9 cellular contexts compared by ENCODE assay signal in genomic region chr2:159960413-159960812, GRCh38. TPM values are rescaled to one million over a fixed set of nuclear protein-coding genes. Genes with fewer than 3 reads are reported as not detected.
DNase-seq lines count a peak whose midpoint lies in the region; ATAC-seq, FAIRE-seq and TF ChIP-seq lines count a peak whose summit lies in the region.
"Had no signal": no experiment of that assay in that cellular context is flagged by ENCODE, and none has a peak within 500 bp of the region (broad histone marks: within the 10 kb centered on the region; RNA-seq: fewer than 3 reads in every experiment).

No MANE protein-coding gene starts in this region.

- no peaks in the 10 kb centered on the region for H4K20me1 ChIP-seq in astrocyte (ENCODE audit: insufficient read depth, low read length)

- no peaks in the 10 kb centered on the region for H3K27me3 ChIP-seq in astrocyte (ENCODE audit: insufficient read depth, low read length)

- TF ChIP-seq CTCF in astrocyte (IDR thresholded peaks at IDR 0.05; ENCODE audit: insufficient read depth, low read depth, low read length) = no peak
- TF ChIP-seq CTCF in D721Med (IDR thresholded peaks at IDR 0.05; ENCODE audit: insufficient read depth, missing control alignments) = no peak

- intact Hi-C loops in sciatic nerve (cut with DNase I) = no loop called here

- no peaks in the 10 kb centered on the region for H3K36me3 Mint-ChIP-seq in activated CD8-positive, alpha-beta memory T cell treated with anti-CD3 and anti-CD28 coated beads, Interleukin-2, amount 10 ng/mL, durations not matched to agents 7 days and 5 days
- peaks cover 18% of the 10 kb centered on the region for H3K36me3 Mint-ChIP-seq in astrocyte (ENCODE audit: low read depth, unreplicated experiment)

- ATAC-seq in activated CD8-positive, alpha-beta memory T cell treated with anti-CD3 and anti-CD28 coated beads, Interleukin-2, amount 10 ng/mL, durations not matched to agents 7 days and 5 days = peak; percentile 39
- ATAC-seq in HG03060 (IDR thresholded peaks at IDR 0.05; ENCODE audit: low read depth, unreplicated experiment) (peak; percentile 46), sciatic nerve (peak; percentile 58), HG03135 (IDR thresholded peaks at IDR 0.05; ENCODE audit: unreplicated experiment) (no peak)

- peak overlapping the region; percentile 40 for H3K27ac ChIP-seq in astrocyte (ENCODE audit: low read depth, low read length)

- no peaks in the 10 kb centered on the region for H3K79me2 ChIP-seq in astrocyte (ENCODE audit: insufficient read depth, low read length)

- peaks cover 18% of the 10 kb centered on the region for H3K4me1 ChIP-seq in astrocyte (ENCODE audit: insufficient read depth, low read length)

- H3K27ac Mint-ChIP-seq in activated CD8-positive, alpha-beta memory T cell treated with anti-CD3 and anti-CD28 coated beads, Interleukin-2, amount 10 ng/mL, durations not matched to agents 7 days and 5 days = no peak overlapping the region
- H3K27ac Mint-ChIP-seq in astrocyte (ENCODE audit: unreplicated experiment) = peak overlapping the region; percentile 48

- CTCF ChIA-PET in activated CD8-positive, alpha-beta memory T cell treated with anti-CD3 and anti-CD28 coated beads, Interleukin-2, amount 10 ng/mL, durations not matched to agents 7 days and 5 days (lab: Charles Lee) = no interaction called here

- H3K9ac ChIP-seq in astrocyte (ENCODE audit: low read length) = peak overlapping the region; percentile 4

- H3K27me3 Mint-ChIP-seq in activated CD8-positive, alpha-beta memory T cell treated with anti-CD3 and anti-CD28 coated beads, Interleukin-2, amount 10 ng/mL, durations not matched to agents 7 days and 5 days = peaks cover 2% of the 10 kb centered on the region
- H3K27me3 Mint-ChIP-seq in astrocyte (ENCODE audit: low read depth, unreplicated experiment) = no peaks in the 10 kb centered on the region

- H3K4me2 ChIP-seq in astrocyte (ENCODE audit: low read length) = peak overlapping the region; percentile 62

- FAIRE-seq in astrocyte (lab: Jason Lieb, UNC) (peak; percentile 85), D721Med (lab: Jason Lieb, UNC) (no peak)

- no peak overlapping the region for H3K4me3 Mint-ChIP-seq in activated CD8-positive, alpha-beta memory T cell treated with anti-CD3 and anti-CD28 coated beads, Interleukin-2, amount 10 ng/mL, durations not matched to agents 7 days and 5 days
- H3K4me3 Mint-ChIP-seq in astrocyte (ENCODE audit: unreplicated experiment) = no peak overlapping the region

- H3K4me1 Mint-ChIP-seq in activated CD8-positive, alpha-beta memory T cell treated with anti-CD3 and anti-CD28 coated beads, Interleukin-2, amount 10 ng/mL, durations not matched to agents 7 days and 5 days = peaks cover 6% of the 10 kb centered on the region
- H3K4me1 Mint-ChIP-seq in astrocyte (ENCODE audit: low read depth, unreplicated experiment) = peaks cover 18% of the 10 kb centered on the region

- no peaks in the 10 kb centered on the region for H3K9me3 Mint-ChIP-seq in activated CD8-positive, alpha-beta memory T cell treated with anti-CD3 and anti-CD28 coated beads, Interleukin-2, amount 10 ng/mL, durations not matched to agents 7 days and 5 days (ENCODE audit: low read depth)
- H3K9me3 Mint-ChIP-seq in astrocyte (ENCODE audit: unreplicated experiment) = no peaks in the 10 kb centered on the region

- no peak for DNase-seq in activated CD8-positive, alpha-beta memory T cell treated with anti-CD3 and anti-CD28 coated beads, Interleukin-2, amount 10 ng/mL, durations not matched to agents 7 days and 5 days
- DNase-seq in activated CD8-positive, alpha-beta memory T cell treated with anti-CD3 and anti-CD28 coated beads, Interleukin-2, amount 50 U/mL, for 4 hours = no peak
- peak; percentile 93 for DNase-seq in astrocyte (ENCODE audit: low read depth)
- DNase-seq in sciatic nerve (ENCODE audit: low spot score) = no peak
- DNase-seq in DMS79 treated with DMSO at 0.1 percent for 48 hours (lab: John Stamatoyannopoulos, UW) = no peak
- no peak for DNase-seq in D721Med (ENCODE audit: insufficient read length, low spot score)
- DNase-seq: C1 segment of cervical spinal cord had no signal

- no peak overlapping the region for H2AFZ ChIP-seq in astrocyte (ENCODE audit: low read depth, low read length)

- H3K36me3 ChIP-seq in astrocyte (ENCODE audit: insufficient read depth, low read length) = peaks cover 8% of the 10 kb centered on the region

- H3K4me3 ChIP-seq in astrocyte (ENCODE audit: insufficient read depth, low read depth, low read length) = no peak overlapping the region

- H3K9me3 ChIP-seq in astrocyte (ENCODE audit: insufficient read depth, low read depth, low read length) = no peaks in the 10 kb centered on the region

RNA-seq across cellular contexts. Expression of gene LY75, which starts 55.9 kb away (rescaled TPM):
- total RNA-seq in activated CD8-positive, alpha-beta memory T cell treated with anti-CD3 and anti-CD28 coated beads, Interleukin-2, amount 10 ng/mL, durations not matched to agents 7 days and 5 days = 10 to 100 TPM; 20.9 to 23.4 TPM
- total RNA-seq in astrocyte (0.22 and 0.25 TPM in 2 replicates), sciatic nerve (4.5 TPM)
